ENCODE assay signal across 1 cellular context in the genomic region with DNA sequence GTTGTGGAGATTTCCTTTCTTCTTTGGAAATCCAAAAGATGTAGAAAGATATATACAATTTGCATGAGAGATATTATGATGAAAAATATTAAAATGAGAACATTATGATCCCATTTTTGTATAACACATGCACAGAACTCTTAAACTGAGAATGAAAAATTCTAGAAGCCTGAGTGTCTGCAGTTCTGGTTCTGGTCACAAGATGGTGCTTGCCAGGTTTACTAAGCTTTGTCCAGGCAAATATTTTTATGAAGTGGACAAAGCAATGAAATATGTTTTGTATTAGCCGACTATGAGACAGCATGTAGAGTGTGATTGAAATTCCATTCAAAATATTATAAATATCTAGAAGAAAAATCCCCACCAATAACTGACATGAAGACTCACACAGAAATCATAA.
TF ChIP-seq lines count a peak whose summit lies in the region.

No MANE protein-coding gene starts in this region.

TF ChIP-seq in GM23338, 12 proteins besides CTCF, POLR2A, EP300 and RAD21 (continued from another document):
- TF ChIP-seq ETS1 (IDR thresholded peaks at IDR 0.05): no peak
- TF ChIP-seq ZNF114 (CRISPR knock-in tag; IDR thresholded peaks at IDR 0.05): no peak
- no peak for TF ChIP-seq STAT1 (IDR thresholded peaks at IDR 0.05; ENCODE audit: unreplicated experiment)
- no peak for TF ChIP-seq JUNB (IDR thresholded peaks at IDR 0.05; ENCODE audit: unreplicated experiment)
- TF ChIP-seq POLR2AphosphoS5 (IDR thresholded peaks at IDR 0.05; ENCODE audit: low read depth): no peak
- no peak for TF ChIP-seq EZH2 (IDR thresholded peaks at IDR 0.05; ENCODE audit: low read depth, unreplicated experiment)
- no peak for TF ChIP-seq NANOG (IDR thresholded peaks at IDR 0.05; ENCODE audit: borderline replicate concordance)
- TF ChIP-seq ZNF331 (CRISPR knock-in tag; IDR thresholded peaks at IDR 0.05; ENCODE audit: low read depth): no peak
- TF ChIP-seq ZNF462 (CRISPR knock-in tag; IDR thresholded peaks at IDR 0.05): no peak
TF ChIP-seq in GM23338: peak in this region for 0.
